1 cellular context compared by ENCODE assay signal in genomic region chr4:189941005-189941450, GRCh38.
TF ChIP-seq lines count a peak whose summit lies in the region.

No MANE protein-coding gene starts in this region.

TF ChIP-seq in K562, 482 proteins besides CTCF, POLR2A, EP300 and RAD21 (continued from another document and continues in another):
- TF ChIP-seq FOXM1 (IDR thresholded peaks at IDR 0.05; ENCODE audit: low read depth) (no peak), FOXM1 (CRISPR knock-in tag; IDR thresholded peaks at IDR 0.05; ENCODE audit: low read depth) (peak; percentile 70; the same call in 1 of the 2 replicates), NFE2L1 (tag; IDR thresholded peaks at IDR 0.05; ENCODE audit: borderline replicate concordance, low read depth) (no peak), NEUROD1 (IDR thresholded peaks at IDR 0.05; ENCODE audit: borderline replicate concordance, low read depth, low read length, partially characterized antibody) (no peak), ID3 (CRISPR knock-in tag; IDR thresholded peaks at IDR 0.05) (no peak), ID3 (tag; IDR thresholded peaks at IDR 0.05) (no peak), MYC (IDR thresholded peaks at IDR 0.05; ENCODE audit: low read depth, low read length) (0 out of 2 replicates have a peak, but pooled peaks have one; percentile 2), MYC (CRISPR knock-in tag; IDR thresholded peaks at IDR 0.05; ENCODE audit: borderline replicate concordance, low read depth) (no peak), RNF2 (IDR thresholded peaks at IDR 0.05) (no peak), ZNF274 (IDR thresholded peaks at IDR 0.05; ENCODE audit: borderline replicate concordance, low read depth, low read length) (no peak), HEY1 (CRISPR knock-in tag; IDR thresholded peaks at IDR 0.05; ENCODE audit: borderline replicate concordance) (no peak), AFF4 (CRISPR knock-in tag; IDR thresholded peaks at IDR 0.05) (peak; percentile 76; the same call in 1 of the 2 replicates), ZFX (CRISPR knock-in tag; IDR thresholded peaks at IDR 0.05) (peak; percentile 79), SAP30 (IDR thresholded peaks at IDR 0.05; ENCODE audit: borderline replicate concordance, insufficient read depth, low read depth, low read length, poor library complexity, severe bottlenecking) (peak; percentile 81), TFAP4 (CRISPR knock-in tag; IDR thresholded peaks at IDR 0.05; ENCODE audit: borderline replicate concordance) (peak; percentile 27; the same call in 1 of the 2 replicates), ERF (CRISPR knock-in tag; IDR thresholded peaks at IDR 0.05) (no peak), MTA1 (IDR thresholded peaks at IDR 0.05; ENCODE audit: borderline replicate concordance) (no peak), MAZ (CRISPR knock-in tag; conservative IDR thresholded peaks at IDR 0.05 in 1 of 2, IDR thresholded peaks at IDR 0.05 in 1 of 2) (no peak), ARID1B (IDR thresholded peaks at IDR 0.05) (0 out of 2 replicates have a peak, but pooled peaks have one; percentile 20), ZNF398 (CRISPR knock-in tag; IDR thresholded peaks at IDR 0.05) (no peak), YY1 (IDR thresholded peaks at IDR 0.05; ENCODE audit: borderline replicate concordance in 1 of 3, control insufficient read depth in 1 of 3, extremely low read depth in 1 of 3, insufficient read depth in 3 of 3, insufficient read length in 1 of 3, insufficient replicate concordance in 2 of 3, low read depth in 1 of 3, low read length in 2 of 3) (no peak), HNRNPLL (IDR thresholded peaks at IDR 0.05; ENCODE audit: low read depth, low read length, poor library complexity, severe bottlenecking) (peak; percentile 90), ZNF174 (CRISPR knock-in tag; IDR thresholded peaks at IDR 0.05) (no peak), ZNF696 (CRISPR knock-in tag; conservative IDR thresholded peaks at IDR 0.05) (no peak), SMARCA5 (IDR thresholded peaks at IDR 0.05) (no peak), KDM5B (IDR thresholded peaks at IDR 0.05; ENCODE audit: insufficient replicate concordance, low read depth, low read length) (peak; percentile 8), TAF9B (IDR thresholded peaks at IDR 0.05; ENCODE audit: partially characterized antibody) (no peak), SREBF1 (IDR thresholded peaks at IDR 0.05; ENCODE audit: borderline replicate concordance, low read depth, low read length) (no peak), ZNF431 (CRISPR knock-in tag; IDR thresholded peaks at IDR 0.05) (no peak), CHAMP1 (IDR thresholded peaks at IDR 0.05) (0 out of 2 replicates have a peak, but pooled peaks have one; percentile 6), ZMIZ1 (IDR thresholded peaks at IDR 0.05; ENCODE audit: low read depth in 2 of 2, low read length in 2 of 2) (no peak), FOXA1 (IDR thresholded peaks at IDR 0.05; ENCODE audit: borderline replicate concordance) (no peak), KAT7 (CRISPR knock-in tag; IDR thresholded peaks at IDR 0.05; ENCODE audit: borderline replicate concordance) (peak; percentile 37; the same call in 1 of the 2 replicates), NFYB (IDR thresholded peaks at IDR 0.05; ENCODE audit: extremely low read depth, insufficient read length) (no peak), PRPF4 (IDR thresholded peaks at IDR 0.05; ENCODE audit: insufficient read depth, low read depth, low read length, poor library complexity, severe bottlenecking) (no peak), IFI16 (CRISPR knock-in tag; IDR thresholded peaks at IDR 0.05) (no peak), MIER1 (IDR thresholded peaks at IDR 0.05; ENCODE audit: low read depth) (no peak), EGR1 (conservative IDR thresholded peaks at IDR 0.05) (peak; percentile 94), PKNOX1 (IDR thresholded peaks at IDR 0.05) (0 out of 2 replicates have a peak, but pooled peaks have one; percentile 1), REST (CRISPR knock-in tag; IDR thresholded peaks at IDR 0.05; ENCODE audit: low read depth) (no peak)
